ENCODE assay signal across 17 cellular contexts in the genomic region with DNA sequence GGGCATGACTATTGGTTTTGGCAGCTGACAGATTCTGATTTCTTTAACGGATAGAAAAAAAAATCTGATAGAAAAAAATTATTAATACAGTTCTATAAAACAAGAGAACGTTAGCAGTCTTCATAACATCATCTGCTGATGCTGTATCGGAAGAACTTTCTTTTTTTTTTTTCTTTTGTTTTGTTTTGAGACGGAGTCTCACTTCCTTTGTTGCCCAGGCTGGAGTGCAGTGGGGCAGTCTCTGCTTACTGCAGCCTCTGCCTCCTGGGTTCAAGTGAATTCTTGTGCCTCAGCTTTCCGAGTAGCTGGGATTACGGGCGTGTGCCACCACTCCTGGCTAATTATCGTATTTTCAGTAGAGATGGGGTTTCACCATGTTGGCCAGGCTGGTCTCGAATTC.
A peak's percentile ranks its signal among the peaks of the same experiment; 100 is the strongest.
DNase-seq lines count a peak whose midpoint lies in the region; ATAC-seq and TF ChIP-seq lines count a peak whose summit lies in the region.
"Had no signal": no experiment of that assay in that cellular context is flagged by ENCODE, and none has a peak within 500 bp of the region (broad histone marks: within the 10 kb centered on the region; RNA-seq: fewer than 3 reads in every experiment).

No MANE protein-coding gene starts in this region.

- POLR2A ChIA-PET in PC-3 (lab: Charles Lee; ENCODE audit: unreplicated experiment) = no interaction called here

- H3K4me3 Mint-ChIP-seq in activated CD4-positive, alpha-beta T cell treated with anti-CD3 and anti-CD28 coated beads, Interleukin-2, amount 10 ng/mL, durations not matched to agents 24 days and 14 days = no peak overlapping the region
- H3K4me3 Mint-ChIP-seq: CD14-positive monocyte; CD4-positive, alpha-beta memory T cell; IgD-negative memory B cell had no signal

- H3K9ac ChIP-seq in MM.1S (ENCODE audit: low read length) (peak overlapping the region; percentile 12; the same call in 1 of the 2 replicates), PC-3 (ENCODE audit: low read length) (no peak overlapping the region)
- H3K9ac ChIP-seq: BLaER1 had no signal

- H3K27me3 Mint-ChIP-seq in activated CD4-positive, alpha-beta T cell treated with anti-CD3 and anti-CD28 coated beads, Interleukin-2, amount 10 ng/mL, durations not matched to agents 24 days and 14 days = no peaks in the 10 kb centered on the region
- H3K27me3 Mint-ChIP-seq: IgD-negative memory B cell had no signal

- WGBS in adrenal gland, 4 donors = 64 to 76% (median 68%) methylated on average over 9 of the region's 9 CpGs
- 69 to 73% (median 72%) methylated on average over 9 of the region's 9 CpGs for WGBS in heart left ventricle, 4 donors

- peak overlapping the region; percentile 32; the same call in 1 of the 2 replicates for H2AFZ ChIP-seq in MM.1S (ENCODE audit: low read length)
- H2AFZ ChIP-seq in PC-3 (ENCODE audit: low read length) = 0 out of 2 replicates have a peak overlapping the region, but pooled peaks have one; percentile 24

- H3K9me3 ChIP-seq in MM.1S (replicated peaks; ENCODE audit: insufficient read depth, low read length) (no peaks in the 10 kb centered on the region), PC-3 (ENCODE audit: low read length) (no peaks in the 10 kb centered on the region), adrenal gland (replicated peaks in 1 of 3) (no peaks in the 10 kb centered on the region), heart left ventricle (peaks cover 0 to 7% (median 0%) of the 10 kb centered on the region in 12 donors)
- H3K9me3 ChIP-seq: BLaER1 had no signal

- no peaks in the 10 kb centered on the region for H3K9me3 Mint-ChIP-seq in activated CD4-positive, alpha-beta T cell treated with anti-CD3 and anti-CD28 coated beads, Interleukin-2, amount 10 ng/mL, durations not matched to agents 24 days and 14 days

- DNase-seq in MM.1S (peak; percentile 50), PC-3 (no peak), adrenal gland (no peak), heart left ventricle (no peak)
- no peak for DNase-seq in activated CD4-positive, alpha-beta T cell treated with anti-CD3 and anti-CD28 coated beads, Interleukin-2, amount 10 ng/mL, durations not matched to agents 24 days and 14 days
- DNase-seq: 8988T; CD4-positive, alpha-beta memory T cell; DMS153; DMS79; GF-D8; HCEC 1CT had no signal

- H3K36me3 Mint-ChIP-seq in activated CD4-positive, alpha-beta T cell treated with anti-CD3 and anti-CD28 coated beads, Interleukin-2, amount 10 ng/mL, durations not matched to agents 24 days and 14 days (ENCODE audit: low read depth) = no peaks in the 10 kb centered on the region
- H3K36me3 Mint-ChIP-seq: CD14-positive monocyte; CD4-positive, alpha-beta memory T cell; IgD-negative memory B cell had no signal

- H3K4me3 ChIP-seq in MM.1S (ENCODE audit: low read length) = peak overlapping the region; percentile 31; the same call in 1 of the 2 replicates
- no peak overlapping the region for H3K4me3 ChIP-seq in PC-3 (ENCODE audit: low read length)
- no peak overlapping the region for H3K4me3 ChIP-seq in adrenal gland
- H3K4me3 ChIP-seq in heart left ventricle = no peak overlapping the region
- H3K4me3 ChIP-seq: BLaER1 had no signal

- intact Hi-C loops in PC-3 (cut with micrococcal nuclease) = no loop called here
- intact Hi-C loops in adrenal gland (cut with DNase I) = no loop called here
- intact Hi-C loops in activated CD4-positive, alpha-beta T cell treated with anti-CD3 and anti-CD28 coated beads, Interleukin-2, amount 10 ng/mL, durations not matched to agents 24 days and 14 days (cut with micrococcal nuclease) = no loop called here
- intact Hi-C loops in heart left ventricle (cut with DNase I) = no loop called here

- H3K27me3 ChIP-seq in MM.1S (replicated peaks; ENCODE audit: insufficient read depth, low read length) = no peaks in the 10 kb centered on the region
- H3K27me3 ChIP-seq in PC-3 (ENCODE audit: low read length) = peaks cover 38% of the 10 kb centered on the region
- H3K27me3 ChIP-seq in adrenal gland = no peaks in the 10 kb centered on the region
- H3K27me3 ChIP-seq in heart left ventricle = no peaks in the 10 kb centered on the region
- H3K27me3 ChIP-seq: BLaER1 had no signal

- peak overlapping the region; percentile 73 for H3K4me2 ChIP-seq in MM.1S (ENCODE audit: low read depth, low read length)
- no peak overlapping the region for H3K4me2 ChIP-seq in PC-3 (ENCODE audit: low read length)
- H3K4me2 ChIP-seq: BLaER1 had no signal

- no peaks in the 10 kb centered on the region for H3K4me1 Mint-ChIP-seq in activated CD4-positive, alpha-beta T cell treated with anti-CD3 and anti-CD28 coated beads, Interleukin-2, amount 10 ng/mL, durations not matched to agents 24 days and 14 days
- H3K4me1 Mint-ChIP-seq: CD14-positive monocyte, IgD-negative memory B cell had no signal

- BruUV-seq in PC-3 (replicated peaks; lab: Mats Ljungman, UMichigan) = no TSS peak

- H3K27ac Mint-ChIP-seq in activated CD4-positive, alpha-beta T cell treated with anti-CD3 and anti-CD28 coated beads, Interleukin-2, amount 10 ng/mL, durations not matched to agents 24 days and 14 days = no peak overlapping the region
- H3K27ac Mint-ChIP-seq: CD14-positive monocyte; CD4-positive, alpha-beta memory T cell; IgD-negative memory B cell had no signal

- ATAC-seq in GM21390 (IDR thresholded peaks at IDR 0.05; ENCODE audit: unreplicated experiment) (peak; percentile 76), PC-3 (no peak), GM19324 (IDR thresholded peaks at IDR 0.05; ENCODE audit: low FRiP score, unreplicated experiment) (no peak), heart left ventricle (no peak)
- ATAC-seq: HepG2 had no signal

- H3K27ac ChIP-seq in MM.1S (ENCODE audit: low read length) (peak overlapping the region; percentile 42; the same call in 1 of the 2 replicates), PC-3 (ENCODE audit: low read length) (no peak overlapping the region), adrenal gland (no peak overlapping the region), heart left ventricle (no peak overlapping the region)
- H3K27ac ChIP-seq: BLaER1 had no signal

- TF ChIP-seq CTCF in MM.1S (IDR thresholded peaks at IDR 0.05; ENCODE audit: low read length) (no peak), PC-3 (conservative IDR thresholded peaks at IDR 0.05; ENCODE audit: low read depth, low read length) (no peak), adrenal gland (IDR thresholded peaks at IDR 0.05) (no peak), heart left ventricle (IDR thresholded peaks at IDR 0.05) (no peak)

- H3K9me2 ChIP-seq in MM.1S (replicated peaks; ENCODE audit: insufficient read depth, low read length) = no peaks in the 10 kb centered on the region
- no peaks in the 10 kb centered on the region for H3K9me2 ChIP-seq in PC-3 (replicated peaks; ENCODE audit: low read length)

- H3K36me3 ChIP-seq in MM.1S (replicated peaks; ENCODE audit: insufficient read depth, low read length) (no peaks in the 10 kb centered on the region), PC-3 (ENCODE audit: low read depth, low read length) (no peaks in the 10 kb centered on the region), adrenal gland (replicated peaks in 1 of 2) (no peaks in the 10 kb centered on the region), heart left ventricle (no peaks in the 10 kb centered on the region)
- H3K36me3 ChIP-seq: BLaER1 had no signal

- CTCF ChIA-PET in PC-3 (lab: Charles Lee) = no interaction called here

- H3K4me1 ChIP-seq in MM.1S (ENCODE audit: low read length) (peaks cover 15% of the 10 kb centered on the region; the same call in 1 of the 2 replicates), PC-3 (ENCODE audit: insufficient read depth, low read length) (no peaks in the 10 kb centered on the region), adrenal gland (replicated peaks in 1 of 2) (no peaks in the 10 kb centered on the region), heart left ventricle (no peaks in the 10 kb centered on the region)
- H3K4me1 ChIP-seq: BLaER1 had no signal

- H3F3A ChIP-seq in MM.1S (ENCODE audit: insufficient read depth, low read length) (peaks cover 9% of the 10 kb centered on the region), PC-3 (ENCODE audit: low read length, unreplicated experiment) (no peaks in the 10 kb centered on the region)

- no peaks in the 10 kb centered on the region for H4K20me1 ChIP-seq in MM.1S (ENCODE audit: insufficient read depth, low read length)
- no peaks in the 10 kb centered on the region for H4K20me1 ChIP-seq in PC-3 (ENCODE audit: low read length)
- H4K20me1 ChIP-seq: BLaER1 had no signal

- no peak for TF ChIP-seq POLR2A in adrenal gland (IDR thresholded peaks at IDR 0.05)
- TF ChIP-seq POLR2A in heart left ventricle (IDR thresholded peaks at IDR 0.05) = no peak

- no peaks in the 10 kb centered on the region for H3K79me2 ChIP-seq in MM.1S (ENCODE audit: low read length)
- no peaks in the 10 kb centered on the region for H3K79me2 ChIP-seq in PC-3 (ENCODE audit: low read length)
